In the genomic region with DNA sequence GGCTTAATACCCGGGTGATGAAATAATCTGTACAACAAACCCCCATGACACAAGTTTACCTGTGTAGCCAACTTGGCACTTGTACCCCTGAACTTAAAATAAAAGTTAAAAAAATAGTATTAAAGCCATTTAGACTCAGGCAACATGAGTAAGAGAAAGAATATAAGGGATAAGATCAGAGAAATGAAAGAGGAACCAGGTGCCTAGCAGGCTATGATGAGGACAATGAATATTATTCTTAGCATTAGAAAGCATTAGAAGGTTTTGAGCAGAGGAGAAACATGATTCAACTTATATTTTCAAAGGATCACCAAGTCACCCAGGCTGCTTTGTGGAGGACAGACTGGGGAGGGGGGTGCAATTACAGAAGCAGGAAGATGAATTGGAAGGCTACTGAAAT, we compare ENCODE assay signal across 16 cellular contexts. TPM values are rescaled to one million over a fixed set of nuclear protein-coding genes. Genes with fewer than 3 reads are reported as not detected.
DNase-seq lines count a peak whose midpoint lies in the region; ATAC-seq and TF ChIP-seq lines count a peak whose summit lies in the region.
"Had no signal": no experiment of that assay in that cellular context is flagged by ENCODE, and none has a peak within 500 bp of the region (broad histone marks: within the 10 kb centered on the region; RNA-seq: fewer than 3 reads in every experiment).

No MANE protein-coding gene starts in this region.

- no peaks in the 10 kb centered on the region for H3K9me3 Mint-ChIP-seq in memory B cell
- H3K9me3 Mint-ChIP-seq: HFFc6 had no signal

- TF ChIP-seq POLR2A in Peyer's patch (IDR thresholded peaks at IDR 0.05) (no peak), suprapubic skin (IDR thresholded peaks at IDR 0.05) (no peak)

- in situ Hi-C loops in brain microvascular endothelial cell (cut with HindIII; ENCODE audit: low pct_ligation_motif_present, low sequenced_read_pairs): no loop called here

- ATAC-seq in GM18907 (IDR thresholded peaks at IDR 0.05; ENCODE audit: unreplicated experiment): peak; percentile 31
- peak; percentile 58 for ATAC-seq in GM21723 (IDR thresholded peaks at IDR 0.05; ENCODE audit: unreplicated experiment)
- peak; percentile 50 for ATAC-seq in HG03280 (IDR thresholded peaks at IDR 0.05; ENCODE audit: unreplicated experiment)
- peak; percentile 20 for ATAC-seq in memory B cell (ENCODE audit: low read depth)
- ATAC-seq: gastrocnemius medialis had no signal

- no peak overlapping the region for H3K4me3 Mint-ChIP-seq in memory B cell
- H3K4me3 Mint-ChIP-seq: HFFc6 had no signal

- H3K4me3 ChIP-seq in Peyer's patch: no peak overlapping the region
- H3K4me3 ChIP-seq in suprapubic skin: no peak overlapping the region
- H3K4me3 ChIP-seq in brain microvascular endothelial cell (ENCODE audit: low read depth, low read length): no peak overlapping the region
- H3K4me3 ChIP-seq: gastrocnemius medialis, tibial artery had no signal

- no peak for DNase-seq in memory B cell (ENCODE audit: low spot score in 2 of 2)
- no peak for DNase-seq in pons (ENCODE audit: low spot score)
- DNase-seq in Peyer's patch: no peak
- no peak for DNase-seq in suprapubic skin (ENCODE audit: low spot score in 2 of 2)
- no peak for DNase-seq in brain microvascular endothelial cell
- DNase-seq: activated naive CD4-positive, alpha-beta T cell; activated T-cell treated with anti-CD3 and anti-CD28 coated beads for 4 hours; BE2C; central memory CD4-positive, alpha-beta T cell; gastrocnemius medialis; HFFc6; NCI-H1436 treated with DMSO at 0.1 percent for 48 hours; tibial artery had no signal

- H3K27me3 ChIP-seq in Peyer's patch: no peaks in the 10 kb centered on the region
- H3K27me3 ChIP-seq in suprapubic skin: no peaks in the 10 kb centered on the region
- H3K27me3 ChIP-seq in brain microvascular endothelial cell (replicated peaks): no peaks in the 10 kb centered on the region
- H3K27me3 ChIP-seq: BE2C, gastrocnemius medialis, tibial artery had no signal

- H3K27ac Mint-ChIP-seq in memory B cell: peak overlapping the region; percentile 8
- H3K27ac Mint-ChIP-seq: HFFc6 had no signal

- no peak for TF ChIP-seq EP300 in suprapubic skin (IDR thresholded peaks at IDR 0.05)

- H3K9me3 ChIP-seq in Peyer's patch (no peaks in the 10 kb centered on the region), suprapubic skin (no peaks in the 10 kb centered on the region)
- H3K9me3 ChIP-seq: BE2C, gastrocnemius medialis, tibial artery had no signal

- H3K27ac ChIP-seq in Peyer's patch: peak overlapping the region in 1 of 4 donors; percentile 25
- no peak overlapping the region for H3K27ac ChIP-seq in suprapubic skin
- no peak overlapping the region for H3K27ac ChIP-seq in brain microvascular endothelial cell
- H3K27ac ChIP-seq: gastrocnemius medialis, tibial artery had no signal

- peaks cover 49% of the 10 kb centered on the region for H3K4me1 Mint-ChIP-seq in memory B cell

- H3K4me1 ChIP-seq in Peyer's patch (peaks cover 0 to 3% (median 0%) of the 10 kb centered on the region in 4 donors), suprapubic skin (no peaks in the 10 kb centered on the region)
- H3K4me1 ChIP-seq: BE2C, gastrocnemius medialis, tibial artery had no signal

- peaks cover 1% of the 10 kb centered on the region for H3K36me3 Mint-ChIP-seq in memory B cell

- H3K36me3 ChIP-seq in Peyer's patch (no peaks in the 10 kb centered on the region), suprapubic skin (no peaks in the 10 kb centered on the region), brain microvascular endothelial cell (replicated peaks) (no peaks in the 10 kb centered on the region)
- H3K36me3 ChIP-seq: BE2C, gastrocnemius medialis, tibial artery had no signal

- no peak for TF ChIP-seq CTCF in Peyer's patch (IDR thresholded peaks at IDR 0.05)
- TF ChIP-seq CTCF in suprapubic skin (IDR thresholded peaks at IDR 0.05): no peak
- no peak for TF ChIP-seq CTCF in brain microvascular endothelial cell (IDR thresholded peaks at IDR 0.05; ENCODE audit: low read depth, low read length, missing control alignments)

- no peaks in the 10 kb centered on the region for H3K27me3 Mint-ChIP-seq in memory B cell

- 87% methylated on average over 1 of the region's 1 CpG for WGBS in suprapubic skin

RNA-seq across cellular contexts. Expression of gene TES, which starts 48.1 kb away (rescaled TPM):
- total RNA-seq in Peyer's patch: 10 to 100 TPM; 62.7 to 97.4 (median 69.6) TPM
- 10 to 100 TPM; 44.3 to 66.0 (median 57.5) TPM for total RNA-seq in suprapubic skin
